20 cellular contexts compared by ENCODE assay signal in genomic region chr1:32194984-32195383, GRCh38. TPM values are rescaled to one million over a fixed set of nuclear protein-coding genes. Genes with fewer than 3 reads are reported as not detected.
DNase-seq lines count a peak whose midpoint lies in the region; ATAC-seq and TF ChIP-seq lines count a peak whose summit lies in the region.
"Had no signal": no experiment of that assay in that cellular context is flagged by ENCODE, and none has a peak within 500 bp of the region (broad histone marks: within the 10 kb centered on the region; RNA-seq: fewer than 3 reads in every experiment).

No MANE protein-coding gene starts in this region.

- H3K27me3 ChIP-seq in IMR-90 (ENCODE audit: control insufficient read depth, insufficient read depth, low read length): no peaks in the 10 kb centered on the region

- H2AK9ac ChIP-seq in IMR-90 (replicated peaks; ENCODE audit: low read depth, low read length, poor library complexity): no peak overlapping the region

- H4K91ac ChIP-seq in IMR-90 (ENCODE audit: insufficient read depth, low read depth, low read length): no peak overlapping the region

- DNase-seq in activated naive CD4-positive, alpha-beta T cell treated with anti-CD3 and anti-CD28 coated beads, Interleukin-2, amount 10 ng/mL, durations not matched to agents 7 days and 5 days: no peak
- no peak for DNase-seq in activated naive CD4-positive, alpha-beta T cell treated with Interleukin-2 at 50 U/mL for 16 hours
- DNase-seq in IMR-90: no peak
- DNase-seq in chondrocyte (ENCODE audit: low spot score): no peak
- no peak for DNase-seq in HuH-7.5 (ENCODE audit: low spot score)
- DNase-seq: DMS79 treated with DMSO at 0.1 percent for 48 hours, NCI-H1417, NCI-H187, NCI-H2107, NCI-H510A, NCI-H748 treated with DMSO at 0.1 percent for 48 hours, OCI-M1, SHP77 treated with DMSO at 0.1 percent for 48 hours had no signal

- H4K8ac ChIP-seq in IMR-90 (ENCODE audit: low read depth in 2 of 2, low read length in 2 of 2): no peak overlapping the region

- peaks cover 26% of the 10 kb centered on the region for H3K4me1 ChIP-seq in IMR-90 (ENCODE audit: control insufficient read depth, insufficient read depth, low read length)

- no peak overlapping the region for H2BK120ac ChIP-seq in IMR-90 (ENCODE audit: low read depth, low read length)

- BruUV-seq in IMR-90 (replicated peaks; lab: Mats Ljungman, UMichigan): no TSS peak

- H2BK5ac ChIP-seq in IMR-90 (ENCODE audit: low read depth, low read length, poor library complexity, severe bottlenecking): no peak overlapping the region

- no peak overlapping the region for H3K4me2 ChIP-seq in IMR-90 (ENCODE audit: low read depth, low read length)

- no peak overlapping the region for H3K23ac ChIP-seq in IMR-90 (ENCODE audit: low read depth, low read length)

- 100% methylated on average over 5 of the region's 6 CpGs; no CpG with 5 or more reads in 1 of the 2 experiments for WGBS in IMR-90 (ENCODE audit: extremely low coverage in 2 of 2, insufficient read length in 1 of 2), 2 experiments

- TF ChIP-seq CTCF in IMR-90 (conservative IDR thresholded peaks at IDR 0.05; ENCODE audit: low read depth, low read length) (no peak), chondrocyte (IDR thresholded peaks at IDR 0.05) (no peak)

- no peak overlapping the region for H2BK15ac ChIP-seq in IMR-90 (ENCODE audit: low read depth, low read length)

- peaks cover 22 to 69% of the 10 kb centered on the region in 2 experiments for H3K79me1 ChIP-seq in IMR-90 (ENCODE audit: low read depth in 1 of 2, low read length in 2 of 2)

- ATAC-seq in IMR-90 (ENCODE audit: low read depth) (no peak), GM21576 (IDR thresholded peaks at IDR 0.05; ENCODE audit: unreplicated experiment) (no peak), GM18505 (IDR thresholded peaks at IDR 0.05; ENCODE audit: unreplicated experiment) (no peak)
- ATAC-seq: SK-N-SH treated with all-trans-retinoic acid at 6 μM for 48 hours had no signal

- in situ Hi-C loops in IMR-90 (cut with MboI; ENCODE audit: low sequenced_read_pairs): no loop called here

- H2AFZ ChIP-seq in IMR-90 (replicated peaks; ENCODE audit: low read length, poor library complexity): no peak overlapping the region

- 0 out of 2 replicates have a peak, but pooled peaks have one; percentile 5 for TF ChIP-seq POLR2A in IMR-90 (IDR thresholded peaks at IDR 0.05; ENCODE audit: low read depth, low read length)
- no peak for TF ChIP-seq POLR2A in GM18505 (IDR thresholded peaks at IDR 0.05; ENCODE audit: borderline replicate concordance, extremely low read depth, insufficient read depth, insufficient read length)

- no peak overlapping the region for H3K56ac ChIP-seq in IMR-90 (ENCODE audit: extremely low read depth, insufficient read depth, low read length)

- no peak overlapping the region for H3K18ac ChIP-seq in IMR-90 (ENCODE audit: low read depth, low read length)

- H3K4ac ChIP-seq in IMR-90 (ENCODE audit: low read depth, low read length): no peak overlapping the region

- no peak overlapping the region for H2BK20ac ChIP-seq in IMR-90 (ENCODE audit: low read depth, low read length)

- no peaks in the 10 kb centered on the region for H3K9me3 Mint-ChIP-seq in activated naive CD4-positive, alpha-beta T cell treated with anti-CD3 and anti-CD28 coated beads, Interleukin-2, amount 10 ng/mL, durations not matched to agents 7 days and 5 days
- no peaks in the 10 kb centered on the region for H3K9me3 Mint-ChIP-seq in chondrocyte (ENCODE audit: low read depth)

- CTCF ChIA-PET in activated naive CD4-positive, alpha-beta T cell treated with anti-CD3 and anti-CD28 coated beads, Interleukin-2, amount 10 ng/mL, durations not matched to agents 7 days and 5 days (lab: Charles Lee): interaction anchor here (0.8 to 2.1 kb wide), 2 partner anchors 21 to 86 kb away, joined by 3 to 10 read pairs; partner anchors contain the start of gene KPNA6
- CTCF ChIA-PET in IMR-90 (lab: Yijun Ruan, JAX): no interaction called here

- TF ChIP-seq RAD21 in IMR-90 (IDR thresholded peaks at IDR 0.05; ENCODE audit: low read length): no peak

- H3K27ac ChIP-seq in IMR-90 (ENCODE audit: insufficient read depth, low read length): no peak overlapping the region

- peaks cover 68% of the 10 kb centered on the region for H3K4me1 Mint-ChIP-seq in activated naive CD4-positive, alpha-beta T cell treated with anti-CD3 and anti-CD28 coated beads, Interleukin-2, amount 10 ng/mL, durations not matched to agents 7 days and 5 days
- peaks cover 32% of the 10 kb centered on the region for H3K4me1 Mint-ChIP-seq in chondrocyte (ENCODE audit: low read depth)

- no peaks in the 10 kb centered on the region for H3K9me3 ChIP-seq in IMR-90 (ENCODE audit: control insufficient read depth, insufficient read depth, low read length)

- H3K36me3 Mint-ChIP-seq in activated naive CD4-positive, alpha-beta T cell treated with anti-CD3 and anti-CD28 coated beads, Interleukin-2, amount 10 ng/mL, durations not matched to agents 7 days and 5 days: peaks cover 78% of the 10 kb centered on the region
- H3K36me3 Mint-ChIP-seq in chondrocyte (ENCODE audit: low read depth): peaks cover 58% of the 10 kb centered on the region

- H2AK5ac ChIP-seq in IMR-90 (ENCODE audit: low read depth, low read length): no peak overlapping the region

- no peaks in the 10 kb centered on the region for H3K27me3 Mint-ChIP-seq in activated naive CD4-positive, alpha-beta T cell treated with anti-CD3 and anti-CD28 coated beads, Interleukin-2, amount 10 ng/mL, durations not matched to agents 7 days and 5 days
- no peaks in the 10 kb centered on the region for H3K27me3 Mint-ChIP-seq in chondrocyte (ENCODE audit: low read depth)

- no peak overlapping the region for H4K5ac ChIP-seq in IMR-90 (ENCODE audit: low read depth, low read length)

- peaks cover 80% of the 10 kb centered on the region for H3K36me3 ChIP-seq in IMR-90 (ENCODE audit: control insufficient read depth, insufficient read depth, low read length)

- H3K4me3 ChIP-seq in IMR-90 (ENCODE audit: insufficient read depth, low read depth, low read length): no peak overlapping the region

- H3K4me3 Mint-ChIP-seq in activated naive CD4-positive, alpha-beta T cell treated with anti-CD3 and anti-CD28 coated beads, Interleukin-2, amount 10 ng/mL, durations not matched to agents 7 days and 5 days: no peak overlapping the region
- no peak overlapping the region for H3K4me3 Mint-ChIP-seq in chondrocyte (ENCODE audit: unreplicated experiment)

- peaks cover 23% of the 10 kb centered on the region for H4K20me1 ChIP-seq in IMR-90 (ENCODE audit: insufficient read depth, low read length)

- peaks cover 13% of the 10 kb centered on the region; the same call in 1 of the 2 replicates for H3K9me1 ChIP-seq in IMR-90 (ENCODE audit: insufficient read depth, low read length)

- H3K9ac ChIP-seq in IMR-90 (ENCODE audit: low read depth, low read length): no peak overlapping the region

- POLR2A ChIA-PET in IMR-90 (lab: Charles Lee; ENCODE audit: unreplicated experiment): no interaction called here

- H3K27ac Mint-ChIP-seq in activated naive CD4-positive, alpha-beta T cell treated with anti-CD3 and anti-CD28 coated beads, Interleukin-2, amount 10 ng/mL, durations not matched to agents 7 days and 5 days: peak overlapping the region; percentile 58
- H3K27ac Mint-ChIP-seq in chondrocyte (ENCODE audit: unreplicated experiment): peak overlapping the region; percentile 17

- H3K14ac ChIP-seq in IMR-90 (replicated peaks; ENCODE audit: low read depth, low read length): no peak overlapping the region

- dilution Hi-C loops in IMR-90 (cut with HindIII; ENCODE audit: low sequenced_read_pairs, unreplicated experiment): no loop called here

- intact Hi-C loops in IMR-90 (cut with micrococcal nuclease): no loop called here

TF ChIP-seq in IMR-90, 13 proteins besides CTCF, POLR2A, EP300 and RAD21 (continues in another document):
- no peak for TF ChIP-seq CHD1 (IDR thresholded peaks at IDR 0.05; ENCODE audit: low read depth, low read length)
- TF ChIP-seq, protein P1, sequence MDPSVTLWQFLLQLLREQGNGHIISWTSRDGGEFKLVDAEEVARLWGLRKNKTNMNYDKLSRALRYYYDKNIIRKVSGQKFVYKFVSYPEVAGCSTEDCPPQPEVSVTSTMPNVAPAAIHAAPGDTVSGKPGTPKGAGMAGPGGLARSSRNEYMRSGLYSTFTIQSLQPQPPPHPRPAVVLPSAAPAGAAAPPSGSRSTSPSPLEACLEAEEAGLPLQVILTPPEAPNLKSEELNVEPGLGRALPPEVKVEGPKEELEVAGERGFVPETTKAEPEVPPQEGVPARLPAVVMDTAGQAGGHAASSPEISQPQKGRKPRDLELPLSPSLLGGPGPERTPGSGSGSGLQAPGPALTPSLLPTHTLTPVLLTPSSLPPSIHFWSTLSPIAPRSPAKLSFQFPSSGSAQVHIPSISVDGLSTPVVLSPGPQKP (IDR thresholded peaks at IDR 0.05; ENCODE audit: borderline replicate concordance, low read depth, low read length): no peak

RNA-seq across cellular contexts. Expression of gene CCDC28B, which starts 5.4 kb away (rescaled TPM):
- total RNA-seq in IMR-90 (2012; rRNA removed) (17.2 and 18.6 TPM in 2 replicates), chondrocyte (29.7 to 32.9 TPM (median 30.7 TPM) in 3 replicates)
- 18.4 and 20.1 TPM in 2 replicates for polyA plus RNA-seq in IMR-90 (2012; rRNA removed)
- 26.0 and 27.7 TPM in 2 replicates for polyA plus RNA-seq in IMR-90 (2012; cell fraction: cytosol; rRNA removed)
- polyA plus RNA-seq in IMR-90 (2012; cell fraction: nucleus; rRNA removed; ENCODE audit: low replicate concordance): 11.1 and 12.4 TPM in 2 replicates

RNA-seq across cellular contexts. Expression of gene IQCC, which starts 10.5 kb away (rescaled TPM):
- total RNA-seq in IMR-90 (2012; rRNA removed) (1.9 and 2.2 TPM in 2 replicates), chondrocyte (1.5 to 3.3 TPM (median 2.0 TPM) in 3 replicates)
- polyA plus RNA-seq in IMR-90 (2012; rRNA removed): 1.3 and 1.6 TPM in 2 replicates
- 0.53 and 0.54 TPM in 2 replicates for polyA plus RNA-seq in IMR-90 (2012; cell fraction: cytosol; rRNA removed)
- 1.2 and 1.6 TPM in 2 replicates for polyA plus RNA-seq in IMR-90 (2012; cell fraction: nucleus; rRNA removed; ENCODE audit: low replicate concordance)

RNA-seq across cellular contexts. Expression of gene DCDC2B, which starts 13.9 kb away (rescaled TPM):
- not detected in 2 replicates for total RNA-seq in IMR-90 (2012; rRNA removed)
- not detected in 2 replicates for polyA plus RNA-seq in IMR-90 (2012; rRNA removed)
- polyA plus RNA-seq in IMR-90 (2012; cell fraction: cytosol; rRNA removed): not detected in 2 replicates
- 0.04 TPM in 1 of 2 replicates, not detected in the other for polyA plus RNA-seq in IMR-90 (2012; cell fraction: nucleus; rRNA removed; ENCODE audit: low replicate concordance)
- not detected in 3 replicates for total RNA-seq in chondrocyte
- total RNA-seq: A673, H1, M059J, RPMI7951 had no signal
- polyA plus RNA-seq: H1 had no signal

RNA-seq across cellular contexts. Expression of gene TXLNA, which starts 15.5 kb away (rescaled TPM):
- total RNA-seq in IMR-90 (2012; rRNA removed) (102 and 104 TPM in 2 replicates), chondrocyte (78.3 to 86.7 TPM (median 84.3 TPM) in 3 replicates)
- polyA plus RNA-seq in IMR-90 (2012; rRNA removed): 37.9 and 47.6 TPM in 2 replicates
- 18.1 and 26.5 TPM in 2 replicates for polyA plus RNA-seq in IMR-90 (2012; cell fraction: cytosol; rRNA removed)
- polyA plus RNA-seq in IMR-90 (2012; cell fraction: nucleus; rRNA removed; ENCODE audit: low replicate concordance): 43.2 and 71.4 TPM in 2 replicates

RNA-seq across cellular contexts. Expression of gene TMEM234, which starts 27.2 kb away (rescaled TPM):
- total RNA-seq in IMR-90 (2012; rRNA removed) (10.0 and 10.8 TPM in 2 replicates), chondrocyte (20.8 to 23.9 TPM (median 22.8 TPM) in 3 replicates)
- polyA plus RNA-seq in IMR-90 (2012; rRNA removed): 22.7 and 23.4 TPM in 2 replicates
- 16.5 and 16.6 TPM in 2 replicates for polyA plus RNA-seq in IMR-90 (2012; cell fraction: cytosol; rRNA removed)
- 62.6 and 77.9 TPM in 2 replicates for polyA plus RNA-seq in IMR-90 (2012; cell fraction: nucleus; rRNA removed; ENCODE audit: low replicate concordance)
